9 cellular contexts compared by ENCODE assay signal in the genomic region with DNA sequence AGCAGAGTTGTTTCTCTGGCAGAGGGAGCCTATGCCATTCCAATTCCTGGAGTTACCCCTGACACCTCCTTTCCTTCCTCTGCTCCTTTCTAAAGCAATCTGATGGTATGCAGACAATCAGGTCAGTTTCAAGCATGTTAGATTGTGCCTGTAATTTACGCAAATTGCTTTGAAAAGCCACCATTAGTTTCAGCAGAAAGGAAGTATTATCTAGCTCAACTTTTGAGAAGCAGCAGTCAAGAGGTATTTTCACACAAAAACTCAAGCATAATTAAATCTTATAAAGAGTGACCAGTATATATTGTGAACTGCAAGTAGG. TPM values are rescaled to one million over a fixed set of nuclear protein-coding genes. Genes with fewer than 3 reads are reported as not detected.
A peak's percentile ranks its signal among the peaks of the same experiment; 100 is the strongest.
DNase-seq lines count a peak whose midpoint lies in the region; ATAC-seq and TF ChIP-seq lines count a peak whose summit lies in the region.
"Had no signal": no experiment of that assay in that cellular context is flagged by ENCODE, and none has a peak within 500 bp of the region (broad histone marks: within the 10 kb centered on the region; RNA-seq: fewer than 3 reads in every experiment).

No MANE protein-coding gene starts in this region.

- peaks cover 80% of the 10 kb centered on the region for H3F3A ChIP-seq in PC-9 (ENCODE audit: insufficient read depth, low read depth)

- 0 to 53% methylated on average over 1 of the region's 1 CpG for WGBS in tibial nerve, 2 donors

- peak overlapping the region; percentile 91 for H3K4me2 ChIP-seq in PC-9

- peaks cover 90% of the 10 kb centered on the region for H3K79me2 ChIP-seq in PC-9 (ENCODE audit: low read depth)

- intact Hi-C loops in PC-9 (cut with micrococcal nuclease; ENCODE audit: unreplicated experiment), result no loop called here

- H3K36me3 ChIP-seq in PC-9 (ENCODE audit: low read depth) (peaks cover 57% of the 10 kb centered on the region), muscle layer of duodenum (ENCODE audit: control insufficient read depth in 1 of 2, insufficient read depth in 2 of 2, low read length in 2 of 2) (no peaks in the 10 kb centered on the region), tibial nerve (no peaks in the 10 kb centered on the region)

- POLR2A ChIA-PET in PC-9 (lab: Charles Lee; ENCODE audit: unreplicated experiment), result interaction anchor here (0.5 kb wide), 1 partner anchor 73 kb away, joined by 5 read pairs; no protein-coding TSS in a partner anchor

- H3K4me1 ChIP-seq in PC-9 (replicated peaks; ENCODE audit: insufficient read depth), result peaks cover 30% of the 10 kb centered on the region
- H3K4me1 ChIP-seq in muscle layer of duodenum (ENCODE audit: control insufficient read depth in 1 of 2, insufficient read depth in 2 of 2, low read length in 2 of 2), result peaks cover 0 to 34% of the 10 kb centered on the region in 2 donors
- H3K4me1 ChIP-seq in tibial nerve, result peaks cover 0 to 75% (median 8%) of the 10 kb centered on the region in 4 donors

- no peak overlapping the region for H3K4me3 Mint-ChIP-seq in glutamatergic neuron (ENCODE audit: unreplicated experiment)
- H3K4me3 Mint-ChIP-seq in endothelial cell (ENCODE audit: unreplicated experiment), result no peak overlapping the region

- H3K9me3 Mint-ChIP-seq in glutamatergic neuron (ENCODE audit: unreplicated experiment) (peaks cover 6% of the 10 kb centered on the region), endothelial cell (ENCODE audit: unreplicated experiment) (no peaks in the 10 kb centered on the region)

- H3K27ac ChIP-seq in PC-9 (peak overlapping the region; percentile 90), muscle layer of duodenum (ENCODE audit: low read length) (peak overlapping the region; percentile 10), tibial nerve (peak overlapping the region in 1 of 4 donors; percentile 96)

- TF ChIP-seq POLR2A in tibial nerve (IDR thresholded peaks at IDR 0.05), result no peak

- no peak for TF ChIP-seq EP300 in tibial nerve (IDR thresholded peaks at IDR 0.05)

- H2AFZ ChIP-seq in PC-9, result no peak overlapping the region

- peak overlapping the region; percentile 91 for H3K4me3 ChIP-seq in PC-9
- H3K4me3 ChIP-seq in epithelial cell of esophagus (ENCODE audit: low read length), result peak overlapping the region; percentile 71
- H3K4me3 ChIP-seq in muscle layer of duodenum (ENCODE audit: low read depth in 1 of 2, low read length in 2 of 2), result peak overlapping the region; percentile 74 to 96
- peak overlapping the region in 3 of 4 donors; percentile 73 to 94 (median 85) for H3K4me3 ChIP-seq in tibial nerve

- CTCF ChIA-PET in PC-9 (lab: Charles Lee), result no interaction called here

- H3K27me3 ChIP-seq in PC-9 (ENCODE audit: insufficient read depth, low read depth), result no peaks in the 10 kb centered on the region
- H3K27me3 ChIP-seq in muscle layer of duodenum (ENCODE audit: low read depth, low read length), result no peaks in the 10 kb centered on the region
- no peaks in the 10 kb centered on the region for H3K27me3 ChIP-seq in tibial nerve

- H3K9me2 ChIP-seq in PC-9 (ENCODE audit: insufficient read depth), result no peaks in the 10 kb centered on the region

- ATAC-seq in HG02798 (IDR thresholded peaks at IDR 0.05; ENCODE audit: poor library complexity, unreplicated experiment), result no peak
- ATAC-seq: sciatic nerve had no signal

- H3K9me3 ChIP-seq in PC-9 (ENCODE audit: insufficient read depth, low read depth) (no peaks in the 10 kb centered on the region), muscle layer of duodenum (ENCODE audit: control insufficient read depth in 1 of 2, low read length in 2 of 2) (no peaks in the 10 kb centered on the region), tibial nerve (no peaks in the 10 kb centered on the region)

- no TSS peak for BruUV-seq in PC-9 (replicated peaks; lab: Mats Ljungman, UMichigan)

- H3K27me3 Mint-ChIP-seq in glutamatergic neuron (ENCODE audit: unreplicated experiment) (peaks cover 8% of the 10 kb centered on the region), endothelial cell (ENCODE audit: unreplicated experiment) (peaks cover 6% of the 10 kb centered on the region)

- DNase-seq in PC-9 (no peak), epithelial cell of esophagus (ENCODE audit: low read depth) (no peak), tibial nerve (ENCODE audit: low spot score in 2 of 2) (no peak), glutamatergic neuron (no peak), endothelial cell (ENCODE audit: low spot score) (no peak), NCI-H2081 treated with DMSO at 0.1 percent for 48 hours (lab: John Stamatoyannopoulos, UW) (no peak)

- H3K27ac Mint-ChIP-seq in glutamatergic neuron (ENCODE audit: unreplicated experiment) (no peak overlapping the region), endothelial cell (ENCODE audit: unreplicated experiment) (no peak overlapping the region)

- H4K20me1 ChIP-seq in PC-9 (ENCODE audit: insufficient read depth), result peaks cover 63% of the 10 kb centered on the region

- H3K4me1 Mint-ChIP-seq in glutamatergic neuron (ENCODE audit: low read depth, unreplicated experiment) (peaks cover 14% of the 10 kb centered on the region), endothelial cell (ENCODE audit: unreplicated experiment) (peaks cover 50% of the 10 kb centered on the region)

- no peaks in the 10 kb centered on the region for H3K36me3 Mint-ChIP-seq in glutamatergic neuron (ENCODE audit: unreplicated experiment)
- H3K36me3 Mint-ChIP-seq in endothelial cell (ENCODE audit: low read depth, unreplicated experiment), result peaks cover 9% of the 10 kb centered on the region

- no peak for TF ChIP-seq CTCF in PC-9 (conservative IDR thresholded peaks at IDR 0.05)
- no peak for TF ChIP-seq CTCF in epithelial cell of esophagus (IDR thresholded peaks at IDR 0.05; ENCODE audit: insufficient read depth, low read depth, low read length, missing control alignments)
- TF ChIP-seq CTCF in tibial nerve (IDR thresholded peaks at IDR 0.05), result no peak
- no peak for TF ChIP-seq CTCF in glutamatergic neuron (IDR thresholded peaks at IDR 0.05; ENCODE audit: partially characterized antibody, unreplicated experiment)
- TF ChIP-seq CTCF in endothelial cell (IDR thresholded peaks at IDR 0.05; ENCODE audit: unreplicated experiment), result no peak

RNA-seq across cellular contexts. Expression of a gene that starts 2.2 kb away (rescaled TPM):
- total RNA-seq in PC-9 (2021) (44.9 and 47.8 TPM in 2 replicates), tibial nerve (100 to 1,000 TPM in 2 of 4 donors, 10 to 100 TPM in 2; 63.9 to 152 (median 95.9) TPM), glutamatergic neuron (ENCODE audit: unreplicated experiment) (11.8 TPM), endothelial cell (ENCODE audit: unreplicated experiment) (16.5 TPM)
